8 cellular contexts compared by ENCODE assay signal in genomic region chr7:1160665-1161010, GRCh38. TPM values are rescaled to one million over a fixed set of nuclear protein-coding genes. Genes with fewer than 3 reads are reported as not detected.
A peak's percentile ranks its signal among the peaks of the same experiment; 100 is the strongest.
DNase-seq lines count a peak whose midpoint lies in the region; ATAC-seq, FAIRE-seq and TF ChIP-seq lines count a peak whose summit lies in the region.

No MANE protein-coding gene starts in this region.

- peak; percentile 29 for DNase-seq in NCI-H748 (lab: John Stamatoyannopoulos, UW; ENCODE audit: unreplicated experiment)
- no peak for DNase-seq in NCI-H748 treated with DMSO at 0.1 percent for 48 hours (lab: John Stamatoyannopoulos, UW)
- DNase-seq in IMR-90: no peak
- no peak for DNase-seq in GM12878 (ENCODE audit: low read depth, low spot score)
- DNase-seq in kidney: peak; percentile 81
- peak in 12 of 49 donors; percentile 29 to 63 (median 42) for DNase-seq in substantia nigra (lab: John Stamatoyannopoulos, UW)

- SMC1A ChIA-PET in GM12878 (lab: Charles Lee; ENCODE audit: uncharacterized antibody, unreplicated experiment): interaction anchor here (1.2 to 1.5 kb wide), 2 partner anchors 10 to 56 kb away, joined by 5 read pairs; no protein-coding TSS in a partner anchor

- peak overlapping the region; percentile 98 to 99 for H4K8ac ChIP-seq in IMR-90 (ENCODE audit: low read depth in 2 of 2, low read length in 2 of 2)

- H3K4me3 ChIP-seq in IMR-90 (ENCODE audit: insufficient read depth, low read depth, low read length) (peak overlapping the region; percentile 76), GM12878 (peak overlapping the region; percentile 81), kidney (ENCODE audit: low read length in 2 of 2) (peak overlapping the region; percentile 78 to 96)

- peak overlapping the region; percentile 86 for H2AK5ac ChIP-seq in IMR-90 (ENCODE audit: low read depth, low read length)

- peaks cover 22 to 47% of the 10 kb centered on the region in 2 experiments for H3K79me1 ChIP-seq in IMR-90 (ENCODE audit: low read depth in 1 of 2, low read length in 2 of 2)

- H3K9me3 ChIP-seq in IMR-90 (ENCODE audit: control insufficient read depth, insufficient read depth, low read length) (no peaks in the 10 kb centered on the region), GM12878 (replicated peaks; ENCODE audit: control insufficient read depth, insufficient read depth, low read length) (no peaks in the 10 kb centered on the region), kidney (ENCODE audit: control insufficient read depth in 1 of 2, low read length in 2 of 2) (no peaks in the 10 kb centered on the region)

- intact Hi-C loops in IMR-90 (cut with micrococcal nuclease): no loop called here
- intact Hi-C loops in GM12878 (cut with micrococcal nuclease; ENCODE audit: unreplicated experiment): no loop called here
- intact Hi-C loops in kidney (cut with DNase I): no loop called here

- peak overlapping the region; percentile 80 for H2BK5ac ChIP-seq in IMR-90 (ENCODE audit: low read depth, low read length, poor library complexity, severe bottlenecking)

- H3K18ac ChIP-seq in IMR-90 (ENCODE audit: low read depth, low read length): peak overlapping the region; percentile 26

- H3K56ac ChIP-seq in IMR-90 (ENCODE audit: extremely low read depth, insufficient read depth, low read length): peak overlapping the region; percentile 58

- H3K9ac ChIP-seq in IMR-90 (ENCODE audit: low read depth, low read length): peak overlapping the region; percentile 96
- peak overlapping the region; percentile 99 for H3K9ac ChIP-seq in GM12878 (ENCODE audit: control insufficient read depth, insufficient read depth, low read length)
- H3K9ac ChIP-seq in kidney (ENCODE audit: low read length in 2 of 2): peak overlapping the region; percentile 85 to 94

- peak overlapping the region; percentile 55; the same call in 1 of the 3 replicates for H2BK15ac ChIP-seq in IMR-90 (ENCODE audit: low read depth, low read length)

- dilution Hi-C loops in IMR-90 (cut with HindIII; ENCODE audit: low sequenced_read_pairs, unreplicated experiment): no loop called here

- CTCF ChIA-PET in IMR-90 (lab: Yijun Ruan, JAX): interaction anchor here (0.7 to 1.7 kb wide), 2 partner anchors 23 to 364 kb away, joined by 4 to 5 read pairs; no protein-coding TSS in a partner anchor
- CTCF ChIA-PET in GM12878 (lab: Yijun Ruan, JAX): interaction anchor here (0.7 to 6.5 kb wide), 6 partner anchors 10 to 187 kb away, joined by 3 to 32 read pairs (median 3); no protein-coding TSS in a partner anchor

- H3K14ac ChIP-seq in IMR-90 (replicated peaks; ENCODE audit: low read depth, low read length): peak overlapping the region; percentile 99

- H4K91ac ChIP-seq in IMR-90 (ENCODE audit: insufficient read depth, low read depth, low read length): peak overlapping the region; percentile 84

- TF ChIP-seq CTCF in IMR-90 (conservative IDR thresholded peaks at IDR 0.05; ENCODE audit: low read depth, low read length) (no peak), GM12878 (IDR thresholded peaks at IDR 0.05 in 2 of 3, conservative IDR thresholded peaks at IDR 0.05 in 1 of 3; ENCODE audit: control insufficient read depth in 2 of 3, extremely low read depth in 1 of 3, insufficient read depth in 1 of 3, low read depth in 3 of 3, low read length in 3 of 3) (no peak), kidney (IDR thresholded peaks at IDR 0.05; ENCODE audit: borderline replicate concordance, extremely low read depth, insufficient read depth) (no peak)

- BruUV-seq in IMR-90 (replicated peaks; lab: Mats Ljungman, UMichigan) (TSS peak; percentile 59), GM12878 (replicated peaks; lab: Mats Ljungman, UMichigan) (TSS peak; percentile 91)

- FAIRE-seq in GM12878 (lab: Jason Lieb, UNC) (no peak), kidney (lab: Jason Lieb, UNC) (no peak)

- H3K4me2 ChIP-seq in IMR-90 (ENCODE audit: low read depth, low read length) (peak overlapping the region; percentile 97), GM12878 (ENCODE audit: control insufficient read depth, insufficient read depth) (peak overlapping the region; percentile 91)

- H3K4me1 ChIP-seq in IMR-90 (ENCODE audit: control insufficient read depth, insufficient read depth, low read length) (peaks cover 10% of the 10 kb centered on the region), GM12878 (ENCODE audit: control insufficient read depth, insufficient read depth, low read length) (no peaks in the 10 kb centered on the region; the same call in 1 of the 2 replicates), kidney (ENCODE audit: control insufficient read depth in 1 of 2, insufficient read depth in 1 of 2, low read depth in 1 of 2, low read length in 2 of 2) (peaks cover 9 to 16% of the 10 kb centered on the region in 2 donors)

- ATAC-seq in IMR-90 (ENCODE audit: low read depth): peak; percentile 7; the same call in 1 of the 2 replicates
- peak; percentile 63 for ATAC-seq in GM12878
- ATAC-seq in activated CD4-positive, CD25-positive, alpha-beta regulatory T cell treated with anti-CD3 and anti-CD28 coated beads, Interleukin-2, amount 50 U/mL, for 24 hours: no peak
- ATAC-seq in GM18519 (IDR thresholded peaks at IDR 0.05; ENCODE audit: low FRiP score, unreplicated experiment): no peak

- H4K20me1 ChIP-seq in IMR-90 (ENCODE audit: insufficient read depth, low read length) (peaks cover 7% of the 10 kb centered on the region), GM12878 (ENCODE audit: control insufficient read depth, insufficient read depth) (no peaks in the 10 kb centered on the region)

- TF ChIP-seq POLR2A in IMR-90 (IDR thresholded peaks at IDR 0.05; ENCODE audit: low read depth, low read length) (no peak), GM12878 (IDR thresholded peaks at IDR 0.05; ENCODE audit: low read depth, low read length) (no peak)

- no peak overlapping the region for H2BK20ac ChIP-seq in IMR-90 (ENCODE audit: low read depth, low read length)

- H3K79me2 ChIP-seq in GM12878 (ENCODE audit: control insufficient read depth, insufficient read depth, low read length): peaks cover 45% of the 10 kb centered on the region

- H2AFZ ChIP-seq in IMR-90 (replicated peaks; ENCODE audit: low read length, poor library complexity) (peak overlapping the region; percentile 96), GM12878 (ENCODE audit: control insufficient read depth, low read depth, low read length) (no peak overlapping the region; the same call in 1 of the 2 replicates)

- H3K36me3 ChIP-seq in IMR-90 (ENCODE audit: control insufficient read depth, insufficient read depth, low read length) (peaks cover 22% of the 10 kb centered on the region), GM12878 (ENCODE audit: control insufficient read depth in 2 of 2, insufficient read depth in 2 of 2, low read length in 1 of 2) (peaks cover 3 to 15% of the 10 kb centered on the region in 2 experiments), kidney (ENCODE audit: control insufficient read depth in 1 of 2, insufficient read depth in 2 of 2, low read length in 2 of 2) (peaks cover 7 to 10% of the 10 kb centered on the region in 2 donors)

- peaks cover 9% of the 10 kb centered on the region; the same call in 1 of the 2 replicates for H3K9me1 ChIP-seq in IMR-90 (ENCODE audit: insufficient read depth, low read length)

- RAD21 ChIA-PET in GM12878 (lab: Charles Lee; ENCODE audit: unreplicated experiment): interaction anchor here (1.1 to 1.6 kb wide), 2 partner anchors 74 to 167 kb away, joined by 3 to 4 read pairs; no protein-coding TSS in a partner anchor

- 35% methylated on average over 9 of the region's 19 CpGs; no CpG with 5 or more reads in 1 of the 2 experiments for WGBS in IMR-90 (ENCODE audit: extremely low coverage in 2 of 2, insufficient read length in 1 of 2), 2 experiments
- 20% methylated on average over 19 of the region's 19 CpGs for WGBS in GM12878 (ENCODE audit: insufficient coverage, insufficient replicate concordance, low lambda C conversion rate, missing lambda C conversion rate)

- peak overlapping the region; percentile 100 for H2AK9ac ChIP-seq in IMR-90 (replicated peaks; ENCODE audit: low read depth, low read length, poor library complexity)

- peak overlapping the region; percentile 73 for H2BK120ac ChIP-seq in IMR-90 (ENCODE audit: low read depth, low read length)

- H3K27me3 ChIP-seq in IMR-90 (ENCODE audit: control insufficient read depth, insufficient read depth, low read length) (no peaks in the 10 kb centered on the region), GM12878 (replicated peaks in 1 of 2; ENCODE audit: control insufficient read depth in 2 of 2, insufficient read depth in 2 of 2, low read length in 1 of 2) (no peaks in the 10 kb centered on the region)

- H3K4ac ChIP-seq in IMR-90 (ENCODE audit: low read depth, low read length): peak overlapping the region; percentile 98

- peak overlapping the region; percentile 97 for H4K5ac ChIP-seq in IMR-90 (ENCODE audit: low read depth, low read length)

- no peak for TF ChIP-seq EP300 in GM12878 (IDR thresholded peaks at IDR 0.05; ENCODE audit: borderline replicate concordance in 1 of 2, control insufficient read depth in 1 of 2, low read depth in 2 of 2, low read length in 2 of 2)

- in situ Hi-C loops in IMR-90 (cut with MboI; ENCODE audit: low sequenced_read_pairs) (no loop called here), GM12878 (cut with MboI) (no loop called here)

- POLR2A ChIA-PET in IMR-90 (lab: Charles Lee; ENCODE audit: unreplicated experiment) (interaction anchor here (0.6 kb wide), 1 partner anchor 299 kb away, joined by 5 read pairs; the partner anchor contains the start of gene MICALL2), GM12878 (lab: Charles Lee) (interaction anchor here (0.6 to 3.2 kb wide), 12 partner anchors 8 to 260 kb away, joined by 3 to 11 read pairs (median 4); a partner anchor contains a TSS)

- H3K27ac ChIP-seq in IMR-90 (ENCODE audit: insufficient read depth, low read length): peak overlapping the region; percentile 93
- peak overlapping the region; percentile 96 for H3K27ac ChIP-seq in GM12878 (ENCODE audit: control insufficient read depth, insufficient read depth)
- H3K27ac ChIP-seq in kidney (ENCODE audit: low read depth in 2 of 2, low read length in 2 of 2): peak overlapping the region; percentile 96 to 99
- H3K27ac ChIP-seq in substantia nigra (ENCODE audit: low read depth, low read length, poor library complexity, severe bottlenecking): peak overlapping the region; percentile 96

- TF ChIP-seq RAD21 in IMR-90 (IDR thresholded peaks at IDR 0.05; ENCODE audit: low read length) (no peak), GM12878 (IDR thresholded peaks at IDR 0.05; ENCODE audit: insufficient read depth, low read depth, low read length) (no peak)

- peak overlapping the region; percentile 28; the same call in 1 of the 2 replicates for H3K23ac ChIP-seq in IMR-90 (ENCODE audit: low read depth, low read length)

RNA-seq across cellular contexts. Expression of gene ZFAND2A, which starts 0.6 kb away (rescaled TPM):
- 9.4 and 11.8 TPM in 2 replicates for total RNA-seq in IMR-90 (2012; rRNA removed)
- polyA plus RNA-seq in IMR-90 (2012; rRNA removed): 25.9 and 28.7 TPM in 2 replicates
- 15.0 and 19.7 TPM in 2 replicates for polyA plus RNA-seq in IMR-90 (2012; cell fraction: cytosol; rRNA removed)
- 21.7 and 58.1 TPM in 2 replicates for polyA plus RNA-seq in IMR-90 (2012; cell fraction: nucleus; rRNA removed; ENCODE audit: low replicate concordance)
- 22.3 and 26.6 TPM in 2 replicates for total RNA-seq in GM12878 (2013; cell fraction: nucleolus; rRNA removed)
- total RNA-seq in GM12878 (2014; rRNA removed): 15.4 and 19.4 TPM in 2 replicates
- 16.0 and 17.6 TPM in 2 replicates for total RNA-seq in GM12878 (2014; rRNA removed; fragmentation: Illumina TruSeq; extraction: Trizol)
- total RNA-seq in GM12878 (2021): 14.8 and 16.7 TPM in 2 replicates
- 28.4 TPM for polyA plus RNA-seq in GM12878 (2011; ENCODE audit: low read depth)
- polyA plus RNA-seq in GM12878 (2011; rRNA removed): 30.8 and 32.5 TPM in 2 replicates
- 27.5 TPM in 2 replicates for polyA plus RNA-seq in GM12878 (2011; cell fraction: cytosol; rRNA removed)
- polyA plus RNA-seq in GM12878 (2011; cell fraction: nucleus; rRNA removed): 22.1 and 26.6 TPM in 2 replicates
- polyA plus RNA-seq in GM12878 (2012): 28.4 and 35.3 TPM in 2 replicates
- 14.1 and 17.2 TPM in 2 replicates for polyA plus RNA-seq in GM12878 (2014; fragmentation: Illumina TruSeq; extraction: Trizol)
- 10 to 100 TPM; 34.9 to 39.9 TPM for polyA plus RNA-seq in GM12878 (2014; fragmentation: Nextera tagmentation; extraction: Ambion mirVana)
- polyA plus RNA-seq in GM12878 (2014; rRNA removed): 19.8 and 23.1 TPM in 2 replicates
- polyA plus RNA-seq in GM12878 (2016; fragmentation: Nextera tagmentation; extraction: Ambion mirVana): 10 to 100 TPM; 21.7 to 23.1 TPM
- 12.7 and 16.2 TPM in 2 replicates for polyA minus RNA-seq in GM12878 (2011; rRNA and poly(A)+ RNA removed)
- polyA minus RNA-seq in GM12878 (2011; cell fraction: cytosol; rRNA and poly(A)+ RNA removed): 5.8 and 9.6 TPM in 2 replicates
- polyA minus RNA-seq in GM12878 (2011; cell fraction: nucleus; rRNA and poly(A)+ RNA removed): 15.6 and 20.4 TPM in 2 replicates
- total RNA-seq in kidney: 21.9 TPM
- polyA plus RNA-seq in kidney (ENCODE audit: insufficient read depth, low read depth, low replicate concordance): 27.6 TPM

Comparison
In these comparisons a context has a peak if more than half of its experiments do, and no peak if none do; other contexts are left out.
1. DNase-seq: peak in NCI-H748 (single experiment) and kidney (single experiment); none in NCI-H748 treated with DMSO at 0.1 percent for 48 hours (single experiment), IMR-90 (single experiment) and GM12878 (single experiment).
2. ATAC-seq: peak in IMR-90 (single experiment) and GM12878 (single experiment); none in activated CD4-positive, CD25-positive, alpha-beta regulatory T cell treated with anti-CD3 and anti-CD28 coated beads, Interleukin-2, amount 50 U/mL, for 24 hours (0 of 2) and GM18519 (single experiment).
3. Peak in every context shown above with its lines, with median percentiles within 50 percentile points of each other: H3K27ac ChIP-seq, H3K4me3 ChIP-seq and H3K9ac ChIP-seq.